8 cellular contexts compared by ENCODE assay signal in the genomic region with DNA sequence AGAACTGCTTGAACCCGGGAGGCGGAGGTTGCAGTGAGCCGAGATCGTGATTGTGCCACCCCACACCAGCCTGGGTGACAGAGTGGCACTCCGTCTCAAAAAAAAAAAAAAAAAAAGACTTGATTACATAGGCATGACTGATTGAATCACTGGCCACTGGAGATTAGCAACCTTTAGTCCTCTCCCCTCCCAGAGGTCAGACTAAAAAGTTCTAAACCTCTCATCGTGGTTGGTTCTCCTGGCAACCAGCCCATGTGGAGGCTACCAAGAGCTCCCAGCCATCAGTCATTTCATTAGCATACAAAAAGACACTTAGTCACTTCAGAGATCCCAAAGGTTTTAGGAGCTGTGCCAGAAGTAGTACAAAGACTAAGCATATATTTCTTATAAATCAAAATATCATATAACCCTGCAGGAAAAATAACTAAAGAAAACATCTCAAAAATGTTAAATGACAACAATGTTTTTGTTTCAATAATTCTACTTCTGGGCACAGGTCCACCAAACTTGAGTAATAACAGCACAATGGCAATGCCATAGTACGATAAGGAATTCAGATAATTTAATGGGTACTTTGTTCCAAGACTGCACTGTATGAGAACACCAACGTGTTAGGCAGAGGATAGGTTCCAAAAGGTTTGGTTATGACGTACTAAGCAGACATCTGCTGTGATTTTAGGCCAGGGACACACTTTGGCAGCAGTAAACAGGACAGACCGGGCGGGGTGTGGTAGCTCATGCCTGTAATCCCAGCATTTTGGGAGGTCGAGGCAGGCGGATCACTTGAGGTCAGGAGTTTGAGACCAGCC. TPM values are rescaled to one million over a fixed set of nuclear protein-coding genes. Genes with fewer than 3 reads are reported as not detected.
A peak's percentile ranks its signal among the peaks of the same experiment; 100 is the strongest.
DNase-seq lines count a peak whose midpoint lies in the region; ATAC-seq and TF ChIP-seq lines count a peak whose summit lies in the region.

No MANE protein-coding gene starts in this region.

- CTCF ChIA-PET in activated CD8-positive, alpha-beta memory T cell treated with anti-CD3 and anti-CD28 coated beads, Interleukin-2, amount 10 ng/mL, durations not matched to agents 7 days and 5 days (lab: Charles Lee): no interaction called here
- CTCF ChIA-PET in Panc1 (lab: Charles Lee): no interaction called here

- no peak for TF ChIP-seq POLR2A in esophagus muscularis mucosa (IDR thresholded peaks at IDR 0.05; ENCODE audit: low read depth)

- H3K27ac Mint-ChIP-seq in activated CD8-positive, alpha-beta memory T cell treated with anti-CD3 and anti-CD28 coated beads, Interleukin-2, amount 10 ng/mL, durations not matched to agents 7 days and 5 days: peak overlapping the region; percentile 21

- no peak for ATAC-seq in activated CD8-positive, alpha-beta memory T cell treated with anti-CD3 and anti-CD28 coated beads, Interleukin-2, amount 10 ng/mL, durations not matched to agents 7 days and 5 days
- ATAC-seq in Panc1 (peak; percentile 79), sciatic nerve (peak; percentile 82), HG03097 (IDR thresholded peaks at IDR 0.05; ENCODE audit: low FRiP score, unreplicated experiment) (no peak)

- H3K27ac ChIP-seq in Panc1 (ENCODE audit: low read length) (no peak overlapping the region), esophagus muscularis mucosa (replicated peaks in 1 of 4) (peak overlapping the region; percentile 49 to 72 (median 68))

- DNase-seq in activated CD8-positive, alpha-beta memory T cell treated with anti-CD3 and anti-CD28 coated beads, Interleukin-2, amount 10 ng/mL, durations not matched to agents 7 days and 5 days: no peak
- no peak for DNase-seq in activated CD8-positive, alpha-beta memory T cell treated with anti-CD3 and anti-CD28 coated beads, Interleukin-2, amount 50 U/mL, for 48 hours
- DNase-seq in Panc1 (ENCODE audit: low read depth, low spot score) (no peak), esophagus muscularis mucosa (ENCODE audit: extremely low spot score) (no peak), sciatic nerve (ENCODE audit: low spot score) (no peak), NCI-H2029 (lab: John Stamatoyannopoulos, UW) (no peak), GM19238 (ENCODE audit: insufficient read length, low spot score) (no peak)

- WGBS in esophagus muscularis mucosa: 51% methylated on average over 13 of the region's 13 CpGs

- H3K4me3 ChIP-seq in Panc1 (ENCODE audit: low read depth in 2 of 2, low read length in 2 of 2) (no peak overlapping the region), esophagus muscularis mucosa (no peak overlapping the region)

- H3K27me3 ChIP-seq in Panc1 (ENCODE audit: control insufficient read depth, insufficient read depth, low read length) (no peaks in the 10 kb centered on the region), esophagus muscularis mucosa (no peaks in the 10 kb centered on the region)

- H3K36me3 Mint-ChIP-seq in activated CD8-positive, alpha-beta memory T cell treated with anti-CD3 and anti-CD28 coated beads, Interleukin-2, amount 10 ng/mL, durations not matched to agents 7 days and 5 days: peaks cover 11% of the 10 kb centered on the region

- BruUV-seq in Panc1 (replicated peaks; lab: Mats Ljungman, UMichigan): no TSS peak

- peaks cover 68% of the 10 kb centered on the region for H3K4me1 Mint-ChIP-seq in activated CD8-positive, alpha-beta memory T cell treated with anti-CD3 and anti-CD28 coated beads, Interleukin-2, amount 10 ng/mL, durations not matched to agents 7 days and 5 days

- H3K4me1 ChIP-seq in Panc1 (ENCODE audit: control insufficient read depth, insufficient read depth, low read length) (peaks cover 17% of the 10 kb centered on the region), esophagus muscularis mucosa (peaks cover 43 to 76% (median 52%) of the 10 kb centered on the region in 4 donors)

- in situ Hi-C loops in Panc1 (cut with HindIII; ENCODE audit: low pct_unique_long_range_greater_than_20kb, low sequenced_read_pairs): no loop called here

- intact Hi-C loops in Panc1 (cut with micrococcal nuclease; ENCODE audit: unreplicated experiment) (no loop called here), esophagus muscularis mucosa (cut with DNase I) (loop anchor here (10.0 kb wide), 1 partner anchor 200 kb away; no protein-coding TSS in a partner anchor), sciatic nerve (cut with DNase I) (no loop called here)

- H3K9me3 ChIP-seq in Panc1 (ENCODE audit: control insufficient read depth, insufficient read depth, low read depth, low read length) (no peaks in the 10 kb centered on the region), esophagus muscularis mucosa (no peaks in the 10 kb centered on the region)

- no peak for TF ChIP-seq EP300 in esophagus muscularis mucosa (IDR thresholded peaks at IDR 0.05)

- no peak for TF ChIP-seq CTCF in Panc1 (IDR thresholded peaks at IDR 0.05)
- no peak for TF ChIP-seq CTCF in esophagus muscularis mucosa (IDR thresholded peaks at IDR 0.05)

- no peaks in the 10 kb centered on the region for H3K36me3 ChIP-seq in Panc1 (ENCODE audit: control insufficient read depth, insufficient read depth, low read length)
- H3K36me3 ChIP-seq in esophagus muscularis mucosa: no peaks in the 10 kb centered on the region

- no peak overlapping the region for H3K4me3 Mint-ChIP-seq in activated CD8-positive, alpha-beta memory T cell treated with anti-CD3 and anti-CD28 coated beads, Interleukin-2, amount 10 ng/mL, durations not matched to agents 7 days and 5 days

- POLR2A ChIA-PET in Panc1 (lab: Charles Lee): interaction anchor here (0.6 to 0.7 kb wide), 2 partner anchors 69 to 746 kb away, joined by 3 to 13 read pairs; no protein-coding TSS in a partner anchor

- H3K27me3 Mint-ChIP-seq in activated CD8-positive, alpha-beta memory T cell treated with anti-CD3 and anti-CD28 coated beads, Interleukin-2, amount 10 ng/mL, durations not matched to agents 7 days and 5 days: no peaks in the 10 kb centered on the region

- no peaks in the 10 kb centered on the region for H3K9me3 Mint-ChIP-seq in activated CD8-positive, alpha-beta memory T cell treated with anti-CD3 and anti-CD28 coated beads, Interleukin-2, amount 10 ng/mL, durations not matched to agents 7 days and 5 days (ENCODE audit: low read depth)

RNA-seq across cellular contexts. Expression of a gene that starts 18.1 kb away (rescaled TPM):
- total RNA-seq in activated CD8-positive, alpha-beta memory T cell treated with anti-CD3 and anti-CD28 coated beads, Interleukin-2, amount 10 ng/mL, durations not matched to agents 7 days and 5 days: 10 to 100 TPM; 83.9 to 96.8 TPM
- total RNA-seq in Panc1 (2021; ENCODE audit: unreplicated experiment) (71.6 TPM), esophagus muscularis mucosa (10 to 100 TPM; 29.3 to 46.5 (median 37.7) TPM), sciatic nerve (112 TPM)
- 62.6 TPM for polyA plus RNA-seq in Panc1 (2012; ENCODE audit: insufficient read length)

RNA-seq across cellular contexts. Expression of a gene that starts 47.2 kb away (rescaled TPM):
- not detected for total RNA-seq in activated CD8-positive, alpha-beta memory T cell treated with anti-CD3 and anti-CD28 coated beads, Interleukin-2, amount 10 ng/mL, durations not matched to agents 7 days and 5 days
- total RNA-seq in Panc1 (2021; ENCODE audit: unreplicated experiment) (not detected), esophagus muscularis mucosa (not detected), sciatic nerve (0.13 TPM)
- polyA plus RNA-seq in Panc1 (2012; ENCODE audit: insufficient read length): 4.0 TPM

Comparison
In these comparisons a context has a peak if more than half of its experiments do, and no peak if none do; other contexts are left out.
1. ATAC-seq: peak in Panc1 (single experiment) and sciatic nerve (single experiment); none in activated CD8-positive, alpha-beta memory T cell treated with anti-CD3 and anti-CD28 coated beads, Interleukin-2, amount 10 ng/mL, durations not matched to agents 7 days and 5 days (single experiment) and HG03097 (single experiment).